In genomic region chrX:48920713-48921104, GRCh38 we compare ENCODE assay signal across 2 cellular contexts.
TF ChIP-seq lines count a peak whose summit lies in the region.

No MANE protein-coding gene starts in this region.

TF ChIP-seq in GM12878, 131 proteins besides CTCF, POLR2A, EP300 and RAD21:
- TF ChIP-seq ATF7 (IDR thresholded peaks at IDR 0.05; ENCODE audit: low read depth) (no peak), TBL1XR1 (IDR thresholded peaks at IDR 0.05; ENCODE audit: low read depth, low read length) (no peak), HDGF (IDR thresholded peaks at IDR 0.05) (no peak), E2F4 (IDR thresholded peaks at IDR 0.05; ENCODE audit: low read depth, low read length) (no peak), ZNF217 (IDR thresholded peaks at IDR 0.05) (no peak), FOXK2 (IDR thresholded peaks at IDR 0.05) (no peak), PAX5 (IDR thresholded peaks at IDR 0.05; ENCODE audit: borderline replicate concordance, low read depth, low read length) (no peak), USF2 (IDR thresholded peaks at IDR 0.05; ENCODE audit: borderline replicate concordance, low read depth, low read length) (no peak), POU2F2 (IDR thresholded peaks at IDR 0.05; ENCODE audit: borderline replicate concordance, low read depth, low read length) (no peak), SIX5 (IDR thresholded peaks at IDR 0.05; ENCODE audit: low read depth, low read length, severe bottlenecking) (no peak), STAT3 (IDR thresholded peaks at IDR 0.05; ENCODE audit: low read depth, low read length) (no peak), ZNF24 (IDR thresholded peaks at IDR 0.05) (no peak), CBFB (IDR thresholded peaks at IDR 0.05; ENCODE audit: low read depth) (no peak)
- TF ChIP-seq, protein P1, sequence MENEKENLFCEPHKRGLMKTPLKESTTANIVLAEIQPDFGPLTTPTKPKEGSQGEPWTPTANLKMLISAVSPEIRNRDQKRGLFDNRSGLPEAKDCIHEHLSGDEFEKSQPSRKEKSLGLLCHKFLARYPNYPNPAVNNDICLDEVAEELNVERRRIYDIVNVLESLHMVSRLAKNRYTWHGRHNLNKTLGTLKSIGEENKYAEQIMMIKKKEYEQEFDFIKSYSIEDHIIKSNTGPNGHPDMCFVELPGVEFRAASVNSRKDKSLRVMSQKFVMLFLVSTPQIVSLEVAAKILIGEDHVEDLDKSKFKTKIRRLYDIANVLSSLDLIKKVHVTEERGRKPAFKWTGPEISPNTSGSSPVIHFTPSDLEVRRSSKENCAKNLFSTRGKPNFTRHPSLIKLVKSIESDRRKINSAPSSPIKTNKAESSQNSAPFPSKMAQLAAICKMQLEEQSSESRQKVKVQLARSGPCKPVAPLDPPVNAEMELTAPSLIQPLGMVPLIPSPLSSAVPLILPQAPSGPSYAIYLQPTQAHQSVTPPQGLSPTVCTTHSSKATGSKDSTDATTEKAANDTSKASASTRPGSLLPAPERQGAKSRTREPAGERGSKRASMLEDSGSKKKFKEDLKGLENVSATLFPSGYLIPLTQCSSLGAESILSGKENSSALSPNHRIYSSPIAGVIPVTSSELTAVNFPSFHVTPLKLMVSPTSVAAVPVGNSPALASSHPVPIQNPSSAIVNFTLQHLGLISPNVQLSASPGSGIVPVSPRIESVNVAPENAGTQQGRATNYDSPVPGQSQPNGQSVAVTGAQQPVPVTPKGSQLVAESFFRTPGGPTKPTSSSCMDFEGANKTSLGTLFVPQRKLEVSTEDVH (IDR thresholded peaks at IDR 0.05; ENCODE audit: low read depth, partially characterized antibody) = no peak
TF ChIP-seq in GM12878: peak in this region for 0.

TF ChIP-seq in neural cell, 6 proteins besides CTCF, POLR2A, EP300 and RAD21:
- TF ChIP-seq REST (IDR thresholded peaks at IDR 0.05; ENCODE audit: borderline replicate concordance) (no peak), TAF1 (IDR thresholded peaks at IDR 0.05; ENCODE audit: low read depth) (no peak), SMC3 (conservative IDR thresholded peaks at IDR 0.05; ENCODE audit: poor library complexity) (no peak), POLR2AphosphoS5 (IDR thresholded peaks at IDR 0.05) (no peak), EZH2 (IDR thresholded peaks at IDR 0.05; ENCODE audit: borderline replicate concordance, insufficient read depth, low read length, poor library complexity, severe bottlenecking) (no peak), MXI1 (conservative IDR thresholded peaks at IDR 0.05; ENCODE audit: poor library complexity, severe bottlenecking) (no peak)
